ENCODE assay signal across 17 cellular contexts in genomic region chr3:56680054-56680453, GRCh38. TPM values are rescaled to one million over a fixed set of nuclear protein-coding genes. Genes with fewer than 3 reads are reported as not detected.
DNase-seq lines count a peak whose midpoint lies in the region; ATAC-seq, FAIRE-seq and TF ChIP-seq lines count a peak whose summit lies in the region.
"Had no signal": no experiment of that assay in that cellular context is flagged by ENCODE, and none has a peak within 500 bp of the region (broad histone marks: within the 10 kb centered on the region; RNA-seq: fewer than 3 reads in every experiment).

No MANE protein-coding gene starts in this region.

- DNase-seq in HepG2 (ENCODE audit: low spot score) (no peak), right lobe of liver (no peak), Karpas-422 (peak; percentile 48), adipocyte (ENCODE audit: low read depth) (no peak), AG20443 (ENCODE audit: low spot score) (no peak)
- no peak for DNase-seq in activated CD8-positive, alpha-beta memory T cell treated with anti-CD3 and anti-CD28 coated beads, Interleukin-2, amount 10 ng/mL, durations not matched to agents 7 days and 5 days
- DNase-seq: amniotic stem cell; DMS53; H9; KBM-7; NCI-H1436; NCI-H446 treated with DMSO at 0.1 percent for 48 hours; occipital lobe; stimulated activated naive CD4-positive, alpha-beta T cell had no signal

- no peak overlapping the region for H3K27ac Mint-ChIP-seq in activated CD8-positive, alpha-beta memory T cell treated with anti-CD3 and anti-CD28 coated beads, Interleukin-2, amount 10 ng/mL, durations not matched to agents 7 days and 5 days
- H3K27ac Mint-ChIP-seq: H9 had no signal

- TF ChIP-seq POLR2A in HepG2 (IDR thresholded peaks at IDR 0.05; ENCODE audit: insufficient read depth in 1 of 2, low read depth in 2 of 2, low read length in 2 of 2) = no peak
- TF ChIP-seq POLR2A in right lobe of liver (IDR thresholded peaks at IDR 0.05) = no peak

- TF ChIP-seq EP300 in HepG2 (IDR thresholded peaks at IDR 0.05; ENCODE audit: low read depth in 2 of 2, low read length in 2 of 2) = no peak
- TF ChIP-seq EP300 in HepG2 (CRISPR knock-in tag; IDR thresholded peaks at IDR 0.05; ENCODE audit: borderline replicate concordance) = no peak

- TF ChIP-seq CTCF in HepG2 (CRISPR knock-in tag; IDR thresholded peaks at IDR 0.05) = no peak
- no peak for TF ChIP-seq CTCF in right lobe of liver (IDR thresholded peaks at IDR 0.05)

- ATAC-seq in HepG2 (no peak), right lobe of liver (no peak), GM19455 (IDR thresholded peaks at IDR 0.05; ENCODE audit: unreplicated experiment) (no peak)
- no peak for ATAC-seq in activated CD8-positive, alpha-beta memory T cell treated with anti-CD3 and anti-CD28 coated beads, Interleukin-2, amount 10 ng/mL, durations not matched to agents 7 days and 5 days

- peaks cover 62% of the 10 kb centered on the region for H3K36me3 Mint-ChIP-seq in activated CD8-positive, alpha-beta memory T cell treated with anti-CD3 and anti-CD28 coated beads, Interleukin-2, amount 10 ng/mL, durations not matched to agents 7 days and 5 days

- H3K4me2 ChIP-seq in HepG2 (ENCODE audit: low read depth, low read length) (peak overlapping the region; percentile 86), Karpas-422 (ENCODE audit: low read depth, low read length, poor library complexity, severe bottlenecking) (peak overlapping the region; percentile 91), skeletal muscle satellite cell (ENCODE audit: low read length) (peak overlapping the region; percentile 13)

- in situ Hi-C loops in HepG2 (cut with HindIII; ENCODE audit: extremely low pct_ligation_motif_present, low pct_unique_long_range_greater_than_20kb) = no loop called here

- H3K9ac ChIP-seq in HepG2 (ENCODE audit: insufficient read depth, low read depth, low read length) = no peak overlapping the region
- no peak overlapping the region for H3K9ac ChIP-seq in Karpas-422 (ENCODE audit: low read length)
- H3K9ac ChIP-seq in adipocyte (ENCODE audit: low read length) = no peak overlapping the region
- no peak overlapping the region for H3K9ac ChIP-seq in skeletal muscle satellite cell (ENCODE audit: low read depth, low read length)

- H3K4me3 ChIP-seq in HepG2 (replicated peaks in 1 of 3; ENCODE audit: insufficient read depth in 1 of 3, low read depth in 2 of 3, low read length in 3 of 3) (peak overlapping the region in 1 of 3 experiments; percentile 73; a peak in 2 of 6 replicates), right lobe of liver (no peak overlapping the region), Karpas-422 (ENCODE audit: low read length) (peak overlapping the region; percentile 83; the same call in 1 of the 2 replicates), adipocyte (ENCODE audit: low read length) (peak overlapping the region; percentile 34), skeletal muscle satellite cell (ENCODE audit: low read length) (no peak overlapping the region)
- H3K4me3 ChIP-seq: skin epidermis had no signal

- POLR2A ChIA-PET in HepG2 (lab: Yijun Ruan, JAX) = no interaction called here

- H3K4me1 Mint-ChIP-seq in activated CD8-positive, alpha-beta memory T cell treated with anti-CD3 and anti-CD28 coated beads, Interleukin-2, amount 10 ng/mL, durations not matched to agents 7 days and 5 days = peaks cover 48% of the 10 kb centered on the region

- H3K27ac ChIP-seq in HepG2 (ENCODE audit: extremely low read length, insufficient read depth, low read length) (no peak overlapping the region), right lobe of liver (no peak overlapping the region), Karpas-422 (ENCODE audit: low read length) (peak overlapping the region; percentile 89)
- H3K27ac ChIP-seq: skin epidermis had no signal

- FAIRE-seq in HepG2 (lab: Jason Lieb, UNC) = no peak

- H3K9me2 ChIP-seq in Karpas-422 (replicated peaks; ENCODE audit: insufficient read depth, low read length) = no peaks in the 10 kb centered on the region

- H3K27me3 ChIP-seq in HepG2 (ENCODE audit: control insufficient read depth in 1 of 2, insufficient read depth in 2 of 2, low read length in 2 of 2) = no peaks in the 10 kb centered on the region
- no peaks in the 10 kb centered on the region for H3K27me3 ChIP-seq in right lobe of liver
- no peaks in the 10 kb centered on the region for H3K27me3 ChIP-seq in Karpas-422 (ENCODE audit: low read length)
- no peaks in the 10 kb centered on the region for H3K27me3 ChIP-seq in adipocyte (replicated peaks; ENCODE audit: control insufficient read depth, insufficient read depth, low read length)
- H3K27me3 ChIP-seq in skeletal muscle satellite cell (ENCODE audit: control insufficient read depth, insufficient read depth, low read length) = no peaks in the 10 kb centered on the region

- BruUV-seq in HepG2 (replicated peaks; lab: Mats Ljungman, UMichigan) = no TSS peak

- CTCF ChIA-PET in HepG2 (lab: Yijun Ruan, JAX; ENCODE audit: low intra/inter-chr PET ratio, low total read pairs) = no interaction called here
- CTCF ChIA-PET in activated CD8-positive, alpha-beta memory T cell treated with anti-CD3 and anti-CD28 coated beads, Interleukin-2, amount 10 ng/mL, durations not matched to agents 7 days and 5 days (lab: Charles Lee) = interaction anchor here (1.3 kb wide), 1 partner anchor 56 kb away, joined by 3 read pairs; no protein-coding TSS in a partner anchor

- peaks cover 42% of the 10 kb centered on the region for H3K4me1 ChIP-seq in HepG2 (ENCODE audit: insufficient read depth, low read length)
- peaks cover 0 to 16% (median 0%) of the 10 kb centered on the region in 4 donors for H3K4me1 ChIP-seq in right lobe of liver
- H3K4me1 ChIP-seq in Karpas-422 (ENCODE audit: low read length) = peaks cover 30% of the 10 kb centered on the region
- H3K4me1 ChIP-seq in adipocyte (ENCODE audit: control insufficient read depth, insufficient read depth, low read length) = peaks cover 30% of the 10 kb centered on the region
- H3K4me1 ChIP-seq in skeletal muscle satellite cell (ENCODE audit: control insufficient read depth, insufficient read depth, low read length) = peaks cover 16% of the 10 kb centered on the region

- H3K79me2 ChIP-seq in HepG2 (ENCODE audit: insufficient read depth, low read length) (peaks cover 40% of the 10 kb centered on the region), Karpas-422 (ENCODE audit: low read length) (peaks cover 78% of the 10 kb centered on the region)

- no peaks in the 10 kb centered on the region for H4K20me1 ChIP-seq in HepG2 (ENCODE audit: insufficient read depth, low read length)
- 0 out of 2 replicates have a peak, but pooled peaks cover 5% of the 10 kb centered on the region for H4K20me1 ChIP-seq in Karpas-422 (ENCODE audit: insufficient read depth, low read depth, low read length)

- intact Hi-C loops in HepG2 (cut with micrococcal nuclease; ENCODE audit: unreplicated experiment) = no loop called here
- intact Hi-C loops in right lobe of liver (cut with DNase I) = no loop called here

- H3K36me3 ChIP-seq in HepG2 (replicated peaks in 1 of 2; ENCODE audit: control insufficient read depth in 1 of 2, insufficient read depth in 2 of 2, low read length in 2 of 2) = no peaks in the 10 kb centered on the region; a peak in 1 of 5 replicates
- H3K36me3 ChIP-seq in right lobe of liver = no peaks in the 10 kb centered on the region
- peaks cover 50% of the 10 kb centered on the region for H3K36me3 ChIP-seq in Karpas-422 (ENCODE audit: insufficient read depth, low read length)
- no peaks in the 10 kb centered on the region for H3K36me3 ChIP-seq in adipocyte (ENCODE audit: control insufficient read depth, insufficient read depth, low read length, severe bottlenecking)
- H3K36me3 ChIP-seq in skeletal muscle satellite cell (ENCODE audit: insufficient read depth, low read length) = peaks cover 9% of the 10 kb centered on the region

- TF ChIP-seq RAD21 in HepG2 (CRISPR knock-in tag; IDR thresholded peaks at IDR 0.05) = no peak

- no peak overlapping the region for H3K4me3 Mint-ChIP-seq in activated CD8-positive, alpha-beta memory T cell treated with anti-CD3 and anti-CD28 coated beads, Interleukin-2, amount 10 ng/mL, durations not matched to agents 7 days and 5 days

- H3K9me3 ChIP-seq in HepG2 (ENCODE audit: low read length) = no peaks in the 10 kb centered on the region
- H3K9me3 ChIP-seq in right lobe of liver = no peaks in the 10 kb centered on the region
- no peaks in the 10 kb centered on the region; the same call in 1 of the 2 replicates for H3K9me3 ChIP-seq in Karpas-422 (ENCODE audit: low read length)
- H3K9me3 ChIP-seq in adipocyte (ENCODE audit: control insufficient read depth, low read length) = no peaks in the 10 kb centered on the region
- peaks cover 4% of the 10 kb centered on the region for H3K9me3 ChIP-seq in skeletal muscle satellite cell (replicated peaks; ENCODE audit: low read length)

- peaks cover 4% of the 10 kb centered on the region for H3K9me3 Mint-ChIP-seq in activated CD8-positive, alpha-beta memory T cell treated with anti-CD3 and anti-CD28 coated beads, Interleukin-2, amount 10 ng/mL, durations not matched to agents 7 days and 5 days (ENCODE audit: low read depth)

- H3K27me3 Mint-ChIP-seq in activated CD8-positive, alpha-beta memory T cell treated with anti-CD3 and anti-CD28 coated beads, Interleukin-2, amount 10 ng/mL, durations not matched to agents 7 days and 5 days = no peaks in the 10 kb centered on the region

- no peak overlapping the region for H2AFZ ChIP-seq in HepG2 (ENCODE audit: low read length)
- H2AFZ ChIP-seq in Karpas-422 (ENCODE audit: low read length) = no peak overlapping the region

RNA-seq across cellular contexts. Expression of gene TASOR, which starts 3.0 kb away (rescaled TPM):
- total RNA-seq in HepG2 (2016; rRNA removed; fragmentation: Illumina TruSeq; extraction: Trizol) (32.5 and 61.1 TPM in 2 replicates), right lobe of liver (10 to 100 TPM; 13.7 to 31.0 (median 21.5) TPM)
- total RNA-seq in HepG2 (2016; cell fraction: cytosol; rRNA removed; fragmentation: Illumina TruSeq; extraction: Trizol; ENCODE audit: low read depth) = 21.3 and 34.0 TPM in 2 replicates
- 30.4 and 60.4 TPM in 2 replicates for total RNA-seq in HepG2 (2016; cell fraction: insoluble cytoplasmic fraction; rRNA removed; fragmentation: Illumina TruSeq; extraction: Trizol)
- total RNA-seq in HepG2 (2016; cell fraction: membrane; rRNA removed; fragmentation: Illumina TruSeq; extraction: Trizol) = 24.0 and 25.0 TPM in 2 replicates
- 32.7 and 38.9 TPM in 2 replicates for total RNA-seq in HepG2 (2016; cell fraction: nucleus; rRNA removed; fragmentation: Illumina TruSeq; extraction: Trizol)
- 15.2 and 20.1 TPM in 2 replicates for polyA plus RNA-seq in HepG2 (2011; rRNA removed)
- polyA plus RNA-seq in HepG2 (2011; cell fraction: cytosol; rRNA removed) = 7.9 and 9.9 TPM in 2 replicates
- 11.4 and 15.3 TPM in 2 replicates for polyA plus RNA-seq in HepG2 (2011; cell fraction: nucleus; rRNA removed)
- 18.5 and 21.0 TPM in 2 replicates for polyA plus RNA-seq in HepG2 (2012)
- polyA plus RNA-seq in HepG2 (2016; cell fraction: cytosol; fragmentation: Illumina TruSeq; extraction: Trizol; ENCODE audit: low read depth) = 2.2 and 2.4 TPM in 2 replicates
- 38.1 and 43.7 TPM in 2 replicates for polyA plus RNA-seq in HepG2 (2016; cell fraction: insoluble cytoplasmic fraction; fragmentation: Illumina TruSeq; extraction: Trizol; ENCODE audit: low read depth)
- polyA plus RNA-seq in HepG2 (2016; cell fraction: membrane; fragmentation: Illumina TruSeq; extraction: Trizol; ENCODE audit: low read depth) = 7.2 and 8.1 TPM in 2 replicates
- 48.9 and 56.1 TPM in 2 replicates for polyA plus RNA-seq in HepG2 (2016; cell fraction: nucleus; fragmentation: Illumina TruSeq; extraction: Trizol; ENCODE audit: insufficient read depth, low read depth)
- 16.0 and 39.7 TPM in 2 replicates for polyA minus RNA-seq in HepG2 (2011; rRNA and poly(A)+ RNA removed; ENCODE audit: low replicate concordance)
- polyA minus RNA-seq in HepG2 (2011; cell fraction: cytosol; rRNA and poly(A)+ RNA removed) = 28.3 and 33.1 TPM in 2 replicates
- polyA minus RNA-seq in HepG2 (2011; cell fraction: nucleus; rRNA and poly(A)+ RNA removed) = 54.3 and 59.6 TPM in 2 replicates
- total RNA-seq in Karpas-422 (2014; rRNA removed; shearing (Covaris generic); ENCODE audit: low replicate concordance) = 87.5 and 112 TPM in 2 replicates
- total RNA-seq in skeletal muscle satellite cell (2012; rRNA removed) = 37.6 and 38.0 TPM in 2 replicates
- total RNA-seq in activated CD8-positive, alpha-beta memory T cell treated with anti-CD3 and anti-CD28 coated beads, Interleukin-2, amount 10 ng/mL, durations not matched to agents 7 days and 5 days = 10 to 100 TPM; 70.3 to 72.8 TPM

Comparison
In these comparisons a context has a peak if more than half of its experiments do, and no peak if none do; other contexts are left out.
1. H3K4me2 ChIP-seq: peak in every context shown above with its lines; median percentile 91 in Karpas-422; 86 in HepG2; 13 in skeletal muscle satellite cell.
2. H3K4me3 ChIP-seq: peak in Karpas-422 (single experiment) and adipocyte (single experiment); none in right lobe of liver (0 of 3) and skeletal muscle satellite cell (single experiment).